ENCODE assay signal across 26 cellular contexts in the genomic region with DNA sequence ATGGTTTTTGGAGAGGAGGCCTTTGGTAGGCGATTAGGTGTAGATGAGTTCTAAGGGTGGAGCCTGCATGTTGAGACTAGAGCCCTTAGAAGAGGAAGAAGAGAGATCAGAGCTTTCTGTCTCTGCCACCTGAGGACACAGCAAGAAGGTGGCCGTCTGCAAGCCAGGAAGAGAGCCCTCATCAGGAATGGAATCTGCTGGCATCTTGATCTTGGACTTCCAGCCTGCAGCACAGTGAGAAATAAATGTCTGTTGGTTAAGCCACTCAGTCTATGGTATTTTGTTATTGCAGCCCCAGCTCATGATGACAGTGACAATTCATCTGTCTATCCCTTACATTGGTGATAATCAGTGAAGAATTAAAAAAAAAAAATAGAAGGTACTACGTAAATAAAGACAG.
"Had no signal": no experiment of that assay in that cellular context is flagged by ENCODE, and none has a peak within 500 bp of the region (broad histone marks: within the 10 kb centered on the region; RNA-seq: fewer than 3 reads in every experiment).

No MANE protein-coding gene starts in this region.

- H3K9me3 Mint-ChIP-seq: activated CD8-positive, alpha-beta T cell treated with anti-CD3 and anti-CD28 coated beads for 36 hours; activated naive CD8-positive, alpha-beta T cell treated with anti-CD3 and anti-CD28 coated beads, Interleukin-2, amount 10 ng/mL, durations not matched to agents 7 days and 5 days; central memory CD8-positive, alpha-beta T cell had no signal

- H3K27ac Mint-ChIP-seq: activated CD4-positive, alpha-beta T cell treated with anti-CD3 and anti-CD28 coated beads for 36 hours; activated CD8-positive, alpha-beta T cell treated with anti-CD3 and anti-CD28 coated beads for 36 hours; activated naive CD8-positive, alpha-beta T cell treated with anti-CD3 and anti-CD28 coated beads, Interleukin-2, amount 10 ng/mL, durations not matched to agents 7 days and 5 days had no signal

- H3K27me3 Mint-ChIP-seq: activated CD4-positive, alpha-beta T cell treated with anti-CD3 and anti-CD28 coated beads for 36 hours; central memory CD8-positive, alpha-beta T cell had no signal

- H3K9me3 ChIP-seq: body of pancreas, Peyer's patch, SJCRH30, SK-N-SH had no signal

- H3K4me1 Mint-ChIP-seq: activated naive CD8-positive, alpha-beta T cell treated with anti-CD3 and anti-CD28 coated beads, Interleukin-2, amount 10 ng/mL, durations not matched to agents 7 days and 5 days; central memory CD8-positive, alpha-beta T cell had no signal

- H3K36me3 Mint-ChIP-seq: activated naive CD8-positive, alpha-beta T cell treated with anti-CD3 and anti-CD28 coated beads, Interleukin-2, amount 10 ng/mL, durations not matched to agents 7 days and 5 days had no signal

- H3K36me3 ChIP-seq: Peyer's patch, SJCRH30, WERI-Rb-1 had no signal

- H3K27ac ChIP-seq: body of pancreas, Peyer's patch, RWPE1, SJCRH30, WERI-Rb-1 had no signal

- H3K4me1 ChIP-seq: body of pancreas, Peyer's patch, SJCRH30 had no signal

- H3K4me3 Mint-ChIP-seq: activated CD4-positive, alpha-beta T cell treated with anti-CD3 and anti-CD28 coated beads for 36 hours; activated CD8-positive, alpha-beta T cell treated with anti-CD3 and anti-CD28 coated beads for 36 hours; activated naive CD8-positive, alpha-beta T cell treated with anti-CD3 and anti-CD28 coated beads, Interleukin-2, amount 10 ng/mL, durations not matched to agents 7 days and 5 days; central memory CD8-positive, alpha-beta T cell had no signal

- H3K4me3 ChIP-seq: body of pancreas, Peyer's patch, SJCRH30 had no signal

- DNase-seq: activated CD4-positive, alpha-beta T cell treated with anti-CD3 and anti-CD28 coated beads for 36 hours; activated CD4-positive, alpha-beta T cell treated with anti-CD3 and anti-CD28 coated beads, Interleukin-2, amount 50 U/mL, for 1 hour; activated CD8-positive, alpha-beta memory T cell treated with anti-CD3 and anti-CD28 coated beads, Interleukin-2, amount 50 U/mL, for 4 hours; activated CD8-positive, alpha-beta T cell treated with anti-CD3 and anti-CD28 coated beads for 36 hours; activated naive CD4-positive, alpha-beta T cell treated with anti-CD3 and anti-CD28 coated beads, Interleukin-2, amount 50 U/mL, for 16 hours; activated naive CD8-positive, alpha-beta T cell treated with anti-CD3 and anti-CD28 coated beads, Interleukin-2, amount 10 ng/mL, durations not matched to agents 7 days and 5 days; aorta; body of pancreas; Karpas-422; MM.1S; NCI-H1105; NCI-H1436; NCI-H187; NCI-H2081; NCI-H510A treated with DMSO at 0.1 percent for 48 hours; NCI-H69; NK-92 treated with Interleukin-12 subunit alpha and Interleukin-12 subunit beta, amount 100 ng/mL, for 24 hours; OCI-M1; Peyer's patch; Right ventricle myocardium superior; SJCRH30; SK-N-SH; T-helper 1 cell; WERI-Rb-1 had no signal

- H3K27me3 ChIP-seq: body of pancreas, Peyer's patch, SJCRH30 had no signal

- ATAC-seq: activated CD4-positive, alpha-beta T cell treated with anti-CD3 and anti-CD28 coated beads for 36 hours; activated CD8-positive, alpha-beta T cell treated with anti-CD3 and anti-CD28 coated beads for 36 hours; body of pancreas had no signal
